35 cellular contexts compared by ENCODE assay signal in genomic region chr20:40258931-40259330, GRCh38.
"Had no signal": no experiment of that assay in that cellular context is flagged by ENCODE, and none has a peak within 500 bp of the region (broad histone marks: within the 10 kb centered on the region; RNA-seq: fewer than 3 reads in every experiment).

No MANE protein-coding gene starts in this region.

- H3K9me3 ChIP-seq: MG63 had no signal

- DNase-seq: Karpas-422, Kasumi-1, MG63, MM.1S, MV-4-11, NCI-H1048, NCI-H1092, NCI-H1092 treated with DMSO at 0.1 percent for 48 hours, NCI-H1105, NCI-H1105 treated with DMSO at 0.1 percent for 48 hours, NCI-H1417, NCI-H1417 treated with DMSO at 0.1 percent for 48 hours, NCI-H1436, NCI-H1436 treated with DMSO at 0.1 percent for 48 hours, NCI-H146, NCI-H1694, NCI-H1694 treated with DMSO at 0.1 percent for 48 hours, NCI-H187, NCI-H187 treated with DMSO at 0.1 percent for 48 hours, NCI-H1930, NCI-H2029, NCI-H2081, NCI-H2081 treated with DMSO at 0.1 percent for 48 hours, NCI-H2107, NCI-H2171, NCI-H2171 treated with DMSO at 0.1 percent for 48 hours, NCI-H2227 treated with DMSO at 0.1 percent for 48 hours, NCI-H226, NCI-H345, NCI-H446, NCI-H446 treated with DMSO at 0.1 percent for 48 hours, NCI-H510A, NCI-H510A treated with DMSO at 0.1 percent for 48 hours, NCI-H524, NCI-H524 treated with DMSO at 0.1 percent for 48 hours had no signal

- H3K4me3 ChIP-seq: MG63 had no signal

- H3K36me3 ChIP-seq: MG63 had no signal
